In the genomic region with DNA sequence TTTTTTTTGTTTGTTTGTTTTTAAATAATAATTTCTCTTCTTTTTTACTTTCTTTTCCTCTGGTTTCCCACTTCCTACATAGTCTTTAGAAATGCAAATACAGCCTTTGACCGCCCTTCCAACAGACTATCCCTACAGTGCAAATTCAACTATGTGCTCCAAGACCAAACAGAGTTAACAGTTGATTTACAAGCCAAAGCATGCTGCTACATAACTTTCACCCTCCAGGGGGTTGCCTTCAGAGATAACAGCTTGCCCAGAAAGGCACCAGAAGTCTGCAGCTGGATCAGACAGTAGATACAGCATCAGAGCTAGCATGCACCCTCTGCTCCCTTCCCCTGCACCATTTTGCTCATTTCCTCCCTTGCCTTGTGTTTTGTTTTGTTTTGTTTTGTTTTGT, we compare ENCODE assay signal across 21 cellular contexts.
"Had no signal": no experiment of that assay in that cellular context is flagged by ENCODE, and none has a peak within 500 bp of the region (broad histone marks: within the 10 kb centered on the region; RNA-seq: fewer than 3 reads in every experiment).

No MANE protein-coding gene starts in this region.

- H2AFZ ChIP-seq: neural progenitor cell had no signal

- H3K9ac ChIP-seq: neural progenitor cell had no signal

- H3K36me3 ChIP-seq: cardiac muscle cell, lower lobe of right lung, neural progenitor cell, thoracic aorta had no signal

- H3K4me3 ChIP-seq: body of pancreas, cardiac muscle cell, lower lobe of right lung, neural progenitor cell, thoracic aorta had no signal

- H3K4me1 ChIP-seq: body of pancreas, lower lobe of right lung, neural progenitor cell had no signal

- H3K4me2 ChIP-seq: neural progenitor cell had no signal

- DNase-seq: activated CD4-positive, alpha-beta T cell treated with anti-CD3 and anti-CD28 coated beads, Interleukin-2, amount 10 ng/mL, durations not matched to agents 7 days and 5 days; activated CD4-positive, CD25-positive, alpha-beta regulatory T cell treated with anti-CD3 and anti-CD28 coated beads, Interleukin-2, amount 50 U/mL, for 72 hours; activated CD8-positive, alpha-beta memory T cell treated with anti-CD3 and anti-CD28 coated beads, Interleukin-2, amount 10 ng/mL, durations not matched to agents 7 days and 5 days; activated CD8-positive, alpha-beta T cell treated with anti-CD3 and anti-CD28 coated beads for 36 hours; activated gamma-delta T cell treated with Interleukin-2 at 50 U/mL for 16 hours; activated T-cell treated with anti-CD3 and anti-CD28 coated beads for 4 hours; anterior cingulate cortex; body of pancreas; cortex of kidney; foreskin fibroblast; left colon; lower lobe of right lung; naive B cell; small intestine; stimulated activated CD4-positive, alpha-beta T cell treated with anti-CD3 and anti-CD28 coated beads, Interleukin-2, amount 100 ng/mL, for 24 hours; stimulated activated naive B cell treated with anti-CD40 and anti-IgM and Interleukin-4, amounts not matched to agents 10 μg/mL and 1 μg/mL and 100 μg/mL, for 72 hours; SW 1271 had no signal

- H3K27ac ChIP-seq: body of pancreas, cardiac muscle cell, lower lobe of right lung, neural progenitor cell, thoracic aorta, VCaP had no signal

- H3K27me3 ChIP-seq: body of pancreas, cardiac muscle cell, neural progenitor cell had no signal

- H3K9me3 ChIP-seq: body of pancreas, thoracic aorta had no signal
